16 cellular contexts compared by ENCODE assay signal in genomic region chr17:83054518-83055125, GRCh38. TPM values are rescaled to one million over a fixed set of nuclear protein-coding genes. Genes with fewer than 3 reads are reported as not detected.
DNase-seq lines count a peak whose midpoint lies in the region; TF ChIP-seq lines count a peak whose summit lies in the region.
"Had no signal": no experiment of that assay in that cellular context is flagged by ENCODE, and none has a peak within 500 bp of the region (broad histone marks: within the 10 kb centered on the region; RNA-seq: fewer than 3 reads in every experiment).

No MANE protein-coding gene starts in this region.

- peak overlapping the region; percentile 90 for H3K27ac ChIP-seq in VCaP
- H3K27ac ChIP-seq in left ventricle myocardium inferior (replicated peaks), result peak overlapping the region; percentile 89
- H3K27ac ChIP-seq in spleen, result peak overlapping the region in 7 of 8 donors; percentile 67 to 97 (median 91)
- H3K27ac ChIP-seq: parathyroid adenoma had no signal

- no peaks in the 10 kb centered on the region for H3K27me3 Mint-ChIP-seq in activated CD4-positive, alpha-beta memory T cell treated with anti-CD3 and anti-CD28 coated beads, Interleukin-2, amount 10 ng/mL, durations not matched to agents 7 days and 5 days
- H3K27me3 Mint-ChIP-seq in activated CD4-positive, alpha-beta memory T cell treated with anti-CD3 and anti-CD28 coated beads for 36 hours, result no peaks in the 10 kb centered on the region

- WGBS in spleen, 5 donors, result 86 to 94% (median 91%) methylated on average over 13 of the region's 13 CpGs

- TF ChIP-seq POLR2A in spleen (IDR thresholded peaks at IDR 0.05), result no peak

- peaks cover 35% of the 10 kb centered on the region for H3K4me1 Mint-ChIP-seq in activated CD4-positive, alpha-beta memory T cell treated with anti-CD3 and anti-CD28 coated beads, Interleukin-2, amount 10 ng/mL, durations not matched to agents 7 days and 5 days
- H3K4me1 Mint-ChIP-seq in activated CD4-positive, alpha-beta memory T cell treated with anti-CD3 and anti-CD28 coated beads for 36 hours (ENCODE audit: low read depth), result peaks cover 19% of the 10 kb centered on the region

- H3K36me3 Mint-ChIP-seq in activated CD4-positive, alpha-beta memory T cell treated with anti-CD3 and anti-CD28 coated beads, Interleukin-2, amount 10 ng/mL, durations not matched to agents 7 days and 5 days (ENCODE audit: low read depth), result no peaks in the 10 kb centered on the region
- no peaks in the 10 kb centered on the region for H3K36me3 Mint-ChIP-seq in activated CD4-positive, alpha-beta memory T cell treated with anti-CD3 and anti-CD28 coated beads for 36 hours

- H3K27me3 ChIP-seq in left ventricle myocardium inferior (ENCODE audit: low read depth), result no peaks in the 10 kb centered on the region
- no peaks in the 10 kb centered on the region for H3K27me3 ChIP-seq in spleen (replicated peaks in 1 of 7)
- H3K27me3 ChIP-seq: adrenal gland had no signal

- TF ChIP-seq CTCF in VCaP (conservative IDR thresholded peaks at IDR 0.05) (no peak), left ventricle myocardium inferior (IDR thresholded peaks at IDR 0.05; ENCODE audit: borderline replicate concordance) (no peak), spleen (IDR thresholded peaks at IDR 0.05 in 8 of 11, conservative IDR thresholded peaks at IDR 0.05 in 3 of 11) (no peak)

- no peak for DNase-seq in activated CD4-positive, alpha-beta memory T cell treated with anti-CD3 and anti-CD28 coated beads, Interleukin-2, amount 10 ng/mL, durations not matched to agents 7 days and 5 days
- no peak for DNase-seq in activated CD4-positive, alpha-beta memory T cell treated with anti-CD3 and anti-CD28 coated beads for 36 hours
- DNase-seq in left ventricle myocardium inferior (no peak), spleen (peak; percentile 67), HEK293T (ENCODE audit: extremely low spot score) (no peak), NCI-H1092 treated with DMSO at 0.1 percent for 48 hours (lab: John Stamatoyannopoulos, UW) (no peak)
- DNase-seq in central memory CD4-positive, alpha-beta T cell, result no peak
- DNase-seq: COR-L47; glutamatergic neuron; NCI-H1694; NCI-H510A; stimulated activated CD4-positive, alpha-beta T cell treated with anti-CD3 and anti-CD28 coated beads, Interleukin-12 subunit alpha, Interleukin-12 subunit beta, amount 100 ng/mL, for 4 hours had no signal

- CTCF ChIA-PET in activated CD4-positive, alpha-beta memory T cell treated with anti-CD3 and anti-CD28 coated beads, Interleukin-2, amount 10 ng/mL, durations not matched to agents 7 days and 5 days (lab: Charles Lee), result no interaction called here
- CTCF ChIA-PET in activated CD4-positive, alpha-beta memory T cell treated with anti-CD3 and anti-CD28 coated beads for 36 hours (lab: Charles Lee), result no interaction called here
- CTCF ChIA-PET in HEK293T (lab: Yijun Ruan, JAX), result no interaction called here

- H3K9me3 ChIP-seq in left ventricle myocardium inferior (replicated peaks), result no peaks in the 10 kb centered on the region
- H3K9me3 ChIP-seq in spleen, result no peaks in the 10 kb centered on the region
- H3K9me3 ChIP-seq: adrenal gland had no signal

- no peaks in the 10 kb centered on the region for H3K9me3 Mint-ChIP-seq in activated CD4-positive, alpha-beta memory T cell treated with anti-CD3 and anti-CD28 coated beads, Interleukin-2, amount 10 ng/mL, durations not matched to agents 7 days and 5 days
- H3K9me3 Mint-ChIP-seq in activated CD4-positive, alpha-beta memory T cell treated with anti-CD3 and anti-CD28 coated beads for 36 hours, result no peaks in the 10 kb centered on the region

- H3K4me1 ChIP-seq in left ventricle myocardium inferior (peaks cover 59% of the 10 kb centered on the region), spleen (peaks cover 13 to 44% (median 35%) of the 10 kb centered on the region in 6 donors)

- H3K36me3 ChIP-seq in left ventricle myocardium inferior, result no peaks in the 10 kb centered on the region
- H3K36me3 ChIP-seq in spleen, result no peaks in the 10 kb centered on the region
- H3K36me3 ChIP-seq: adrenal gland had no signal

- intact Hi-C loops in activated CD4-positive, alpha-beta memory T cell treated with anti-CD3 and anti-CD28 coated beads for 36 hours (cut with micrococcal nuclease), result loop anchor here (10.0 kb wide), 1 partner anchor 170 kb away; no protein-coding TSS in a partner anchor
- intact Hi-C loops in left ventricle myocardium inferior (cut with micrococcal nuclease) (no loop called here), spleen (cut with DNase I; ENCODE audit: low total_unique reads) (no loop called here)

- POLR2A ChIA-PET in activated CD4-positive, alpha-beta memory T cell treated with anti-CD3 and anti-CD28 coated beads, Interleukin-2, amount 10 ng/mL, durations not matched to agents 7 days and 5 days (lab: Charles Lee), result interaction anchor here (0.6 to 1.4 kb wide), 3 partner anchors 9 to 76 kb away, joined by 3 to 4 read pairs (median 3); no protein-coding TSS in a partner anchor
- POLR2A ChIA-PET in activated CD4-positive, alpha-beta memory T cell treated with anti-CD3 and anti-CD28 coated beads for 36 hours (lab: Charles Lee), result no interaction called here
- POLR2A ChIA-PET in HEK293T (lab: Yijun Ruan, JAX), result no interaction called here

- peak overlapping the region; percentile 91 for H3K27ac Mint-ChIP-seq in activated CD4-positive, alpha-beta memory T cell treated with anti-CD3 and anti-CD28 coated beads, Interleukin-2, amount 10 ng/mL, durations not matched to agents 7 days and 5 days
- H3K27ac Mint-ChIP-seq in activated CD4-positive, alpha-beta memory T cell treated with anti-CD3 and anti-CD28 coated beads for 36 hours, result no peak overlapping the region

- H3K4me3 ChIP-seq in left ventricle myocardium inferior (no peak overlapping the region), spleen (peak overlapping the region in 1 of 8 donors; percentile 56)
- H3K4me3 ChIP-seq: adrenal gland, SK-N-MC had no signal

- H3K4me3 Mint-ChIP-seq in activated CD4-positive, alpha-beta memory T cell treated with anti-CD3 and anti-CD28 coated beads, Interleukin-2, amount 10 ng/mL, durations not matched to agents 7 days and 5 days, result no peak overlapping the region
- no peak overlapping the region for H3K4me3 Mint-ChIP-seq in activated CD4-positive, alpha-beta memory T cell treated with anti-CD3 and anti-CD28 coated beads for 36 hours

TF ChIP-seq in HEK293T, 16 proteins besides CTCF, POLR2A, EP300 and RAD21:
- TF ChIP-seq, protein P1, sequence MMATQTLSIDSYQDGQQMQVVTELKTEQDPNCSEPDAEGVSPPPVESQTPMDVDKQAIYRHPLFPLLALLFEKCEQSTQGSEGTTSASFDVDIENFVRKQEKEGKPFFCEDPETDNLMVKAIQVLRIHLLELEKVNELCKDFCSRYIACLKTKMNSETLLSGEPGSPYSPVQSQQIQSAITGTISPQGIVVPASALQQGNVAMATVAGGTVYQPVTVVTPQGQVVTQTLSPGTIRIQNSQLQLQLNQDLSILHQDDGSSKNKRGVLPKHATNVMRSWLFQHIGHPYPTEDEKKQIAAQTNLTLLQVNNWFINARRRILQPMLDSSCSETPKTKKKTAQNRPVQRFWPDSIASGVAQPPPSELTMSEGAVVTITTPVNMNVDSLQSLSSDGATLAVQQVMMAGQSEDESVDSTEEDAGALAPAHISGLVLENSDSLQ (IDR thresholded peaks at IDR 0.05), result no peak
TF ChIP-seq in HEK293T: peak in this region for 0.

RNA-seq across cellular contexts. Expression of gene METRNL, which starts 24.8 kb away (rescaled TPM):
- total RNA-seq in activated CD4-positive, alpha-beta memory T cell treated with anti-CD3 and anti-CD28 coated beads, Interleukin-2, amount 10 ng/mL, durations not matched to agents 7 days and 5 days, result 10 to 100 TPM; 27.3 to 28.1 TPM
- 10 to 100 TPM; 62.8 to 71.1 TPM for total RNA-seq in activated CD4-positive, alpha-beta memory T cell treated with anti-CD3 and anti-CD28 coated beads for 36 hours
- 75.2 TPM for total RNA-seq in left ventricle myocardium inferior
- total RNA-seq in spleen, result 10 to 100 TPM; 14.7 to 51.2 (median 38.5) TPM
- 10 to 100 TPM; 15.3 to 26.5 (median 21.8) TPM for polyA plus RNA-seq in spleen
